Comparison of ENCODE assay signal across 24 cellular contexts in the genomic region with DNA sequence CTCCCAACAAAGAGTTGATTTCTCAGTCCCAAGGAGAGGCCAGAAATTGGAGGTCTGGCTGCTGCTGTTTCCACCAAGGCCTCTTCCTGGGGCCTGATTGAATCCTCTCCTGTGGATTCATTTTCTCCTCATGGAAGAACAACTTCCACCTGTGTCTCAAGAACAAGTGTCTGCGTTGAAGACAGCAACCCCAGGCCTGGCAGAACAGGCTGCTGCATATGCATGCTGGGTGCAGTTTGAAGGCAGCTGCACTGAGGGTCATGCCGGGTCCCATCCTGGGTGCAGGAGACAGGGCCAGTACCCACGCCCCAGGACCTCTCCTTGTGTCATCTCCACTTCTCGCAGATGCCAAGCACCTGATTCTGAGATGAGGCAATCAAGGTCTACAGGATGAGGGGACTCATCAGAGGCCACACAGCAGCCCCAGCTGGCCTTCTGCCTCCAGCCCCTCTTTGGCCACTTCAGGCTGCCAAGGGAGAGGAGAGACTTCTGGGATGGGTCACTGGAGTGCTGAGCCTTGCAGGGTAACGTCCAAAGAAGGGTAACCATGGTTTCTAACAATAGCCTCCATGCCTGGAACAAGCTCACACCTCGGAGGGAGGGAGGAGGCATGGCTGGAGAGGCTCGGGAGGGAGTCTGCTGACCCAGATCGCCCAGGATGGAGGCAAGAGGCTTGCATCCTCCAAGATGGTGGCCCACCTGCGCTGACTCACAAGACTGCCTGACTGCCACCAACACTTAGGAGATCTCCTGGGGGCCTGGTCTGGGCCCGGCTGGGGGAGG. TPM values are rescaled to one million over a fixed set of nuclear protein-coding genes. Genes with fewer than 3 reads are reported as not detected.
DNase-seq lines count a peak whose midpoint lies in the region; ATAC-seq and TF ChIP-seq lines count a peak whose summit lies in the region.
"Had no signal": no experiment of that assay in that cellular context is flagged by ENCODE, and none has a peak within 500 bp of the region (broad histone marks: within the 10 kb centered on the region; RNA-seq: fewer than 3 reads in every experiment).

No MANE protein-coding gene starts in this region.

- no peak overlapping the region for H3K4me2 ChIP-seq in osteoblast (ENCODE audit: insufficient read depth, low read length)
- H3K4me2 ChIP-seq: A549; BLaER1 treated with 17β-estradiol and CSF1 and Interleukin-3, amounts not matched to agents 10 nM and 100 nM had no signal

- H3K9me3 ChIP-seq in cardiac muscle cell (ENCODE audit: low read depth) (no peaks in the 10 kb centered on the region), right atrium auricular region (no peaks in the 10 kb centered on the region), osteoblast (ENCODE audit: low read depth, low read length) (peaks cover 3% of the 10 kb centered on the region)
- H3K9me3 ChIP-seq: BE2C had no signal

- TF ChIP-seq CTCF in cardiac muscle cell (IDR thresholded peaks at IDR 0.05; ENCODE audit: low read depth, low read length): no peak
- no peak for TF ChIP-seq CTCF in right atrium auricular region (IDR thresholded peaks at IDR 0.05)
- TF ChIP-seq CTCF in osteoblast (IDR thresholded peaks at IDR 0.05; ENCODE audit: extremely low read depth, low read depth, low read length): no peak

- intact Hi-C loops in left ventricle myocardium superior (cut with micrococcal nuclease): no loop called here

- no peaks in the 10 kb centered on the region for H3K79me2 ChIP-seq in osteoblast (ENCODE audit: insufficient read depth, low read length)

- no peak for DNase-seq in cardiac muscle cell (ENCODE audit: low read depth in 1 of 2, low spot score in 1 of 2)
- DNase-seq in right atrium auricular region (ENCODE audit: low spot score): no peak
- peak; percentile 30 for DNase-seq in H7
- DNase-seq in left ventricle myocardium superior: no peak
- DNase-seq in osteoblast (ENCODE audit: insufficient read length, low spot score, missing footprints): peak; percentile 55
- no peak for DNase-seq in COLO829 (ENCODE audit: low spot score)
- DNase-seq: 8988T; ACHN; AML-193; BE2C; Calu3; CD4-positive, alpha-beta T cell; CD8-positive, alpha-beta memory T cell; COR-L47; DMS79 treated with DMSO at 0.1 percent for 48 hours; GF-D8; GOT3; HCEC 1CT had no signal

- H3K4me3 ChIP-seq in cardiac muscle cell (no peak overlapping the region), right atrium auricular region (no peak overlapping the region), H7 (ENCODE audit: insufficient read depth, low read depth, low read length) (no peak overlapping the region), osteoblast (ENCODE audit: insufficient read depth, low read length) (no peak overlapping the region)
- H3K4me3 ChIP-seq: A549; BLaER1 treated with 17β-estradiol and CSF1 and Interleukin-3, amounts not matched to agents 10 nM and 100 nM had no signal

- H3K27me3 ChIP-seq in cardiac muscle cell (no peaks in the 10 kb centered on the region), right atrium auricular region (no peaks in the 10 kb centered on the region), H7 (ENCODE audit: control insufficient read depth, insufficient read depth, low read length) (no peaks in the 10 kb centered on the region), osteoblast (ENCODE audit: insufficient read depth, low read length) (peaks cover 7% of the 10 kb centered on the region)
- H3K27me3 ChIP-seq: BE2C; BLaER1 treated with 17β-estradiol and CSF1 and Interleukin-3, amounts not matched to agents 10 nM and 100 nM had no signal

- H4K20me1 ChIP-seq in osteoblast (ENCODE audit: insufficient read depth, low read length): no peaks in the 10 kb centered on the region

- H3K27ac ChIP-seq in cardiac muscle cell: peak overlapping the region; percentile 30
- no peak overlapping the region for H3K27ac ChIP-seq in right atrium auricular region
- H3K27ac ChIP-seq in osteoblast (ENCODE audit: low read depth, low read length): no peak overlapping the region
- H3K27ac ChIP-seq: A549; BLaER1 treated with 17β-estradiol and CSF1 and Interleukin-3, amounts not matched to agents 10 nM and 100 nM had no signal

- H3K36me3 ChIP-seq in cardiac muscle cell (peaks cover 76% of the 10 kb centered on the region), right atrium auricular region (no peaks in the 10 kb centered on the region), H7 (replicated peaks; ENCODE audit: control insufficient read depth, insufficient read depth, low read length) (peaks cover 4% of the 10 kb centered on the region), osteoblast (ENCODE audit: insufficient read depth, low read length) (no peaks in the 10 kb centered on the region)
- H3K36me3 ChIP-seq: BE2C; BLaER1 treated with 17β-estradiol and CSF1 and Interleukin-3, amounts not matched to agents 10 nM and 100 nM had no signal

- no peak overlapping the region for H2AFZ ChIP-seq in osteoblast (ENCODE audit: low read length)

- H3K4me1 ChIP-seq in cardiac muscle cell (ENCODE audit: low read depth) (peaks cover 22% of the 10 kb centered on the region), right atrium auricular region (peaks cover 0 to 8% of the 10 kb centered on the region in 2 donors), osteoblast (ENCODE audit: insufficient read depth, low read length) (no peaks in the 10 kb centered on the region)
- H3K4me1 ChIP-seq: A549, BE2C had no signal

- peak; percentile 59 for ATAC-seq in left ventricle myocardium superior
- no peak for ATAC-seq in HG03135 (IDR thresholded peaks at IDR 0.05; ENCODE audit: unreplicated experiment)
- ATAC-seq: A549 had no signal

RNA-seq across cellular contexts. Expression of gene HCN4, which starts 30.0 kb away (rescaled TPM):
- total RNA-seq in cardiac muscle cell (93.1 and 159 TPM in 2 replicates), right atrium auricular region (10 to 100 TPM in 1 of 2 donors, 1 to 10 TPM in 1; 6.9 to 45.3 TPM), left ventricle myocardium superior (21.1 TPM), osteoblast (not detected in 2 replicates)
- polyA plus RNA-seq in cardiac muscle cell: 59.2 and 102 TPM in 2 replicates
- 5.2 and 8.3 TPM in 2 replicates for total RNA-seq in H7 (2014; rRNA removed; shearing (Covaris generic))
- total RNA-seq: CD4-positive, alpha-beta T cell; Daoy; G401 had no signal
- polyA plus RNA-seq: CD14-positive monocyte; CD8-positive, alpha-beta memory T cell had no signal

Comparison
In these comparisons a context has a peak if more than half of its experiments do, and no peak if none do; other contexts are left out.
1. DNase-seq: peak in H7 (single experiment) and osteoblast (single experiment); none in cardiac muscle cell (0 of 2), right atrium auricular region (single experiment), left ventricle myocardium superior (single experiment) and COLO829 (single experiment).